Comparison of ENCODE assay signal across 25 cellular contexts in genomic region chr3:14295777-14296176, GRCh38.
DNase-seq lines count a peak whose midpoint lies in the region; ATAC-seq and TF ChIP-seq lines count a peak whose summit lies in the region.
"Had no signal": no experiment of that assay in that cellular context is flagged by ENCODE, and none has a peak within 500 bp of the region (broad histone marks: within the 10 kb centered on the region; RNA-seq: fewer than 3 reads in every experiment).

No MANE protein-coding gene starts in this region.

- H3K4me1 ChIP-seq in PC-3 (ENCODE audit: insufficient read depth, low read length) (0 out of 2 replicates have a peak, but pooled peaks cover 7% of the 10 kb centered on the region), sigmoid colon (peaks cover 0 to 28% (median 16%) of the 10 kb centered on the region in 4 donors)
- H3K4me1 ChIP-seq: BLaER1, lower lobe of right lung had no signal

- H3K4me3 Mint-ChIP-seq in Calu3 (ENCODE audit: low read depth, unreplicated experiment) (peak overlapping the region; percentile 43), osteocyte (ENCODE audit: unreplicated experiment) (no peak overlapping the region)
- H3K4me3 Mint-ChIP-seq: activated naive CD4-positive, alpha-beta T cell treated with anti-CD3 and anti-CD28 coated beads, Interleukin-2, amount 10 ng/mL, durations not matched to agents 7 days and 5 days; neural crest cell; stimulated activated naive CD8-positive, alpha-beta T cell treated with anti-CD3 and anti-CD28 coated beads, Interleukin-15, amount 100 ng/mL, for 72 hours had no signal

- H3K27me3 Mint-ChIP-seq in Calu3 (ENCODE audit: unreplicated experiment): no peaks in the 10 kb centered on the region
- no peaks in the 10 kb centered on the region for H3K27me3 Mint-ChIP-seq in osteocyte (ENCODE audit: unreplicated experiment)

- no peak overlapping the region for H2AFZ ChIP-seq in PC-3 (ENCODE audit: low read length)

- H3K9ac ChIP-seq in PC-3 (ENCODE audit: low read length): no peak overlapping the region
- H3K9ac ChIP-seq: BLaER1 had no signal

- H3K4me3 ChIP-seq in PC-3 (ENCODE audit: low read length) (no peak overlapping the region), sigmoid colon (no peak overlapping the region)
- H3K4me3 ChIP-seq: BLaER1, lower lobe of right lung, skin epidermis, tibial artery had no signal

- POLR2A ChIA-PET in PC-3 (lab: Charles Lee; ENCODE audit: unreplicated experiment): interaction anchor here (0.7 kb wide), 1 partner anchor 73 kb away, joined by 3 read pairs; no protein-coding TSS in a partner anchor

- H3K27me3 ChIP-seq in PC-3 (ENCODE audit: low read length): peaks cover 11% of the 10 kb centered on the region; the same call in 1 of the 2 replicates
- no peaks in the 10 kb centered on the region for H3K27me3 ChIP-seq in sigmoid colon

- H3K27ac Mint-ChIP-seq in Calu3 (ENCODE audit: unreplicated experiment) (no peak overlapping the region), osteocyte (ENCODE audit: unreplicated experiment) (no peak overlapping the region)
- H3K27ac Mint-ChIP-seq: activated naive CD4-positive, alpha-beta T cell treated with anti-CD3 and anti-CD28 coated beads, Interleukin-2, amount 10 ng/mL, durations not matched to agents 7 days and 5 days; progenitor cell of endocrine pancreas; stimulated activated naive CD8-positive, alpha-beta T cell treated with anti-CD3 and anti-CD28 coated beads, Interleukin-15, amount 100 ng/mL, for 72 hours had no signal

- H3K9me3 ChIP-seq in PC-3 (ENCODE audit: low read length) (no peaks in the 10 kb centered on the region), sigmoid colon (no peaks in the 10 kb centered on the region)
- H3K9me3 ChIP-seq: lower lobe of right lung, tibial artery had no signal

- no peak overlapping the region for H3K4me2 ChIP-seq in PC-3 (ENCODE audit: low read length)
- H3K4me2 ChIP-seq: BLaER1 had no signal

- no peak for TF ChIP-seq CTCF in Calu3 (IDR thresholded peaks at IDR 0.05; ENCODE audit: unreplicated experiment)
- no peak for TF ChIP-seq CTCF in PC-3 (conservative IDR thresholded peaks at IDR 0.05; ENCODE audit: low read depth, low read length)
- TF ChIP-seq CTCF in sigmoid colon (IDR thresholded peaks at IDR 0.05): no peak
- TF ChIP-seq CTCF in osteocyte (IDR thresholded peaks at IDR 0.05): no peak

- BruUV-seq in Calu3 (replicated peaks; lab: Mats Ljungman, UMichigan) (no TSS peak), PC-3 (replicated peaks; lab: Mats Ljungman, UMichigan) (no TSS peak)

- H3K36me3 ChIP-seq in PC-3 (ENCODE audit: low read depth, low read length) (no peaks in the 10 kb centered on the region), sigmoid colon (no peaks in the 10 kb centered on the region)
- H3K36me3 ChIP-seq: BLaER1, brain microvascular endothelial cell, lower lobe of right lung, tibial artery had no signal

- H3K79me2 ChIP-seq in PC-3 (ENCODE audit: low read length): no peaks in the 10 kb centered on the region

- H3K9me3 Mint-ChIP-seq in Calu3 (ENCODE audit: low read depth, unreplicated experiment): no peaks in the 10 kb centered on the region
- no peaks in the 10 kb centered on the region for H3K9me3 Mint-ChIP-seq in osteocyte (ENCODE audit: unreplicated experiment)
- H3K9me3 Mint-ChIP-seq: activated naive CD4-positive, alpha-beta T cell treated with anti-CD3 and anti-CD28 coated beads, Interleukin-2, amount 10 ng/mL, durations not matched to agents 7 days and 5 days; neural crest cell; stimulated activated naive CD8-positive, alpha-beta T cell treated with anti-CD3 and anti-CD28 coated beads, Interleukin-15, amount 100 ng/mL, for 72 hours had no signal

- CTCF ChIA-PET in Calu3 (lab: Charles Lee): interaction anchor here (1.0 to 1.6 kb wide), 3 partner anchors 21 to 74 kb away, joined by 3 to 8 read pairs (median 5); no protein-coding TSS in a partner anchor
- CTCF ChIA-PET in PC-3 (lab: Charles Lee): interaction anchor here (0.5 to 0.7 kb wide), 2 partner anchors 63 to 699 kb away, joined by 3 to 4 read pairs; no protein-coding TSS in a partner anchor

- H3F3A ChIP-seq in PC-3 (ENCODE audit: low read length, unreplicated experiment): no peaks in the 10 kb centered on the region

- no peak for TF ChIP-seq POLR2A in sigmoid colon (IDR thresholded peaks at IDR 0.05)

- TF ChIP-seq EP300 in sigmoid colon (IDR thresholded peaks at IDR 0.05): peak in 3 of 4 donors; percentile 31 to 80 (median 74)

- H3K36me3 Mint-ChIP-seq in Calu3 (ENCODE audit: insufficient read depth, unreplicated experiment): no peaks in the 10 kb centered on the region
- no peaks in the 10 kb centered on the region for H3K36me3 Mint-ChIP-seq in osteocyte (ENCODE audit: unreplicated experiment)
- H3K36me3 Mint-ChIP-seq: activated naive CD4-positive, alpha-beta T cell treated with anti-CD3 and anti-CD28 coated beads, Interleukin-2, amount 10 ng/mL, durations not matched to agents 7 days and 5 days had no signal

- no peaks in the 10 kb centered on the region for H4K20me1 ChIP-seq in PC-3 (ENCODE audit: low read length)

- H3K9me2 ChIP-seq in PC-3 (replicated peaks; ENCODE audit: low read length): no peaks in the 10 kb centered on the region

- intact Hi-C loops in Calu3 (cut with micrococcal nuclease; ENCODE audit: unreplicated experiment) (no loop called here), PC-3 (cut with micrococcal nuclease) (no loop called here), sigmoid colon (cut with DNase I) (no loop called here)

- ATAC-seq in PC-3 (peak; percentile 95), GM21526 (IDR thresholded peaks at IDR 0.05; ENCODE audit: low FRiP score, unreplicated experiment) (no peak)
- ATAC-seq: lower lobe of right lung; Panc1; stimulated activated naive CD8-positive, alpha-beta T cell treated with anti-CD3 and anti-CD28 coated beads, Interleukin-15, amount 100 ng/mL, for 72 hours had no signal

- H3K27ac ChIP-seq in PC-3 (ENCODE audit: low read length) (no peak overlapping the region), sigmoid colon (peak overlapping the region in 3 of 4 donors; percentile 51 to 78 (median 73))
- H3K27ac ChIP-seq: BLaER1, brain microvascular endothelial cell, lower lobe of right lung, skin epidermis, tibial artery had no signal

- DNase-seq in Calu3: no peak
- DNase-seq in PC-3: peak; percentile 49
- DNase-seq in kidney glomerular epithelial cell (lab: John Stamatoyannopoulos, UW): peak; percentile 14
- DNase-seq in sigmoid colon: no peak
- DNase-seq in putamen (ENCODE audit: low spot score): no peak
- no peak for DNase-seq in osteocyte (ENCODE audit: extremely low spot score, unreplicated experiment)
- DNase-seq: activated CD4-positive, CD25-positive, alpha-beta regulatory T cell; activated naive CD4-positive, alpha-beta T cell treated with anti-CD3 and anti-CD28 coated beads, Interleukin-2, amount 10 ng/mL, durations not matched to agents 7 days and 5 days; brain microvascular endothelial cell; DND-41; HCEC 1CT; Kasumi-1; lower lobe of right lung; NCI-H187; NCI-H2171 treated with DMSO at 0.1 percent for 48 hours; NCI-H524; stimulated activated naive CD8-positive, alpha-beta T cell treated with anti-CD3 and anti-CD28 coated beads, Interleukin-15, amount 100 ng/mL, for 72 hours; SW 1271; tibial artery had no signal

- WGBS in sigmoid colon, 2 donors: 20 to 73% methylated on average over 4 of the region's 4 CpGs

- H3K4me1 Mint-ChIP-seq in Calu3 (ENCODE audit: low read depth, unreplicated experiment): peaks cover 20% of the 10 kb centered on the region
- no peaks in the 10 kb centered on the region for H3K4me1 Mint-ChIP-seq in osteocyte (ENCODE audit: unreplicated experiment)
- H3K4me1 Mint-ChIP-seq: stimulated activated naive CD8-positive, alpha-beta T cell treated with anti-CD3 and anti-CD28 coated beads, Interleukin-15, amount 100 ng/mL, for 72 hours had no signal

Comparison
In these comparisons a context has a peak if more than half of its experiments do, and no peak if none do; other contexts are left out.
1. DNase-seq: peak in PC-3 (single experiment) and kidney glomerular epithelial cell (single experiment); none in Calu3 (single experiment), sigmoid colon (single experiment), putamen (single experiment) and osteocyte (single experiment).